ENCODE assay signal across 9 cellular contexts in the genomic region with DNA sequence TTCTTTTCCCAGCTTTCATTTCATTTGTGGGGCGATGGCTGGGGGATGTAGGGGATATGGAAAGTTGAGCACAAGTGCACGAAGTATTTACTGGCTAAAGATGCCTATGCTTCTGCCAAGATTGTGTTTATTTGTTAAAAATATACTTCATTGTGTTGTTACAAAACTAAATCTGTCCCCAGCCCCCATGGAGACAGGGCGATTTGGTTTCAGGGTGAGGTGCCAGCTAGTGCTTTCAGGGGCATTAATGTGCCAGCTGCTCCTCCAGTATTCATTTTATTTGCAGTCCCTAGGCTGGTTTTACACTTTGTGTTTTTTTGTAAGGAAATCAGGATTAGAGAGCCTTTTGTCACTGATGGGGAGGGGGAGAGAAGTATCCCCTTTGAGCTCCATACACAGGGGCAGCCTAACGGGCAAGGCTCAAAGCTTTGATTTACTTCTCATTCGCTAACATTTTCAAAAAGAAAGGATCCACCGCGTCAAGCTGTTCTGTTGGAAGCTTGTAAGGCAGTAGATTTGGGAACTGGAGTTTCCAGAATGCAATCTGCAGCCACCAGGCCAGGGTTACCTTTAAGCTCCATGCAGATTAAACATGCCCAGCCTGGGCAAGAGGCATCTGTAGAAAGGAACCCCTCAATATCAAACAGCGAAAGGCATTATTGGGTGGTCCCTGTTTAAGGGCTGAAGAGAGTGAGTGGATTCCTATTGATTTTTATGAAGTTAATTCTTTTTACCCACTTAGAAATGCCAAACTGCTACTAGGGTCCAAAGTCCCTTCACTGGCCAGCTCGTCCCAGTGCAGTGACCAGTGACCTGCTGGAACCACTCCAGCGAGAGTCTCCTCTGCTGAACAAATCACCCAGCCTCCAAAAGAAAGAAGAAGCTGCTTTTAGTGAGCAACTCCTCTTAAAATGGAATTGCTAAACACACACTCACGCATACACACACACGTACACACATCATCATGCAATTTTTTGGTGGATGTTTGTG.
DNase-seq lines count a peak whose midpoint lies in the region; ATAC-seq and TF ChIP-seq lines count a peak whose summit lies in the region.
"Had no signal": no experiment of that assay in that cellular context is flagged by ENCODE, and none has a peak within 500 bp of the region (broad histone marks: within the 10 kb centered on the region; RNA-seq: fewer than 3 reads in every experiment).

No MANE protein-coding gene starts in this region.

- H3K4me1 ChIP-seq in osteoblast (ENCODE audit: insufficient read depth, low read length): peaks cover 17% of the 10 kb centered on the region

- H3K79me2 ChIP-seq in osteoblast (ENCODE audit: insufficient read depth, low read length): no peaks in the 10 kb centered on the region

- H3K4me1 Mint-ChIP-seq in CD14-positive monocyte: peaks cover 49% of the 10 kb centered on the region
- H3K4me1 Mint-ChIP-seq in dendritic cell treated with granulocyte-macrophage colony-stimulating factor and Interleukin-4, amounts not matched to agents 40 ng/mL and 50 ng/mL, for 4 days (ENCODE audit: low read depth): peaks cover 49% of the 10 kb centered on the region

- no peak overlapping the region for H3K27ac ChIP-seq in osteoblast (ENCODE audit: low read depth, low read length)

- peaks cover 0 to 2% of the 10 kb centered on the region in 2 donors for H3K36me3 Mint-ChIP-seq in CD14-positive monocyte
- H3K36me3 Mint-ChIP-seq in dendritic cell treated with granulocyte-macrophage colony-stimulating factor and Interleukin-4, amounts not matched to agents 40 ng/mL and 50 ng/mL, for 4 days (ENCODE audit: low read depth): no peaks in the 10 kb centered on the region

- peak overlapping the region; percentile 26 for H3K4me2 ChIP-seq in osteoblast (ENCODE audit: insufficient read depth, low read length)

- TF ChIP-seq CTCF in CD14-positive monocyte (IDR thresholded peaks at IDR 0.05): no peak
- no peak for TF ChIP-seq CTCF in osteoblast (IDR thresholded peaks at IDR 0.05; ENCODE audit: extremely low read depth, low read depth, low read length)

- peak overlapping the region; percentile 76 for H2AFZ ChIP-seq in osteoblast (ENCODE audit: low read length)

- H4K20me1 ChIP-seq in osteoblast (ENCODE audit: insufficient read depth, low read length): no peaks in the 10 kb centered on the region

- H3K4me3 ChIP-seq in osteoblast (ENCODE audit: insufficient read depth, low read length): no peak overlapping the region

- peak overlapping the region; percentile 86 to 100 (median 99) for H3K27ac Mint-ChIP-seq in CD14-positive monocyte
- H3K27ac Mint-ChIP-seq in dendritic cell treated with granulocyte-macrophage colony-stimulating factor and Interleukin-4, amounts not matched to agents 40 ng/mL and 50 ng/mL, for 4 days: peak overlapping the region; percentile 95

- DNase-seq in CD14-positive monocyte (ENCODE audit: low spot score) (peak; percentile 80), NCI-H1092 treated with DMSO at 0.1 percent for 48 hours (lab: John Stamatoyannopoulos, UW) (peak; percentile 84), osteoblast (ENCODE audit: insufficient read length, low spot score, missing footprints) (no peak), NCI-H526 treated with DMSO at 0.1 percent for 48 hours (lab: John Stamatoyannopoulos, UW) (no peak), HPDE6-E6E7 (ENCODE audit: extremely low spot score) (no peak)
- DNase-seq: amniotic stem cell had no signal

- no peak overlapping the region for H3K4me3 Mint-ChIP-seq in CD14-positive monocyte
- no peak overlapping the region for H3K4me3 Mint-ChIP-seq in dendritic cell treated with granulocyte-macrophage colony-stimulating factor and Interleukin-4, amounts not matched to agents 40 ng/mL and 50 ng/mL, for 4 days

- ATAC-seq in HG03342 (IDR thresholded peaks at IDR 0.05; ENCODE audit: unreplicated experiment) (no peak), HG03460 (IDR thresholded peaks at IDR 0.05; ENCODE audit: unreplicated experiment) (no peak)

- intact Hi-C loops in CD14-positive monocyte (cut with micrococcal nuclease): loop anchor here (5.0 to 10.0 kb wide), 8 partner anchors 33 to 1341 kb away; no protein-coding TSS in a partner anchor
- intact Hi-C loops in dendritic cell treated with granulocyte-macrophage colony-stimulating factor and Interleukin-4, amounts not matched to agents 40 ng/mL and 50 ng/mL, for 4 days (cut with micrococcal nuclease): loop anchor here (2.0 to 10.0 kb wide), 2 partner anchors 65 to 69 kb away; no protein-coding TSS in a partner anchor

- peaks cover 0 to 3% (median 0%) of the 10 kb centered on the region in 7 donors for H3K9me3 Mint-ChIP-seq in CD14-positive monocyte
- no peaks in the 10 kb centered on the region for H3K9me3 Mint-ChIP-seq in dendritic cell treated with granulocyte-macrophage colony-stimulating factor and Interleukin-4, amounts not matched to agents 40 ng/mL and 50 ng/mL, for 4 days

- no peaks in the 10 kb centered on the region for H3K9me3 ChIP-seq in osteoblast (ENCODE audit: low read depth, low read length)

- H3K27me3 Mint-ChIP-seq in CD14-positive monocyte (ENCODE audit: low read depth in 3 of 3): peaks cover 0 to 3% (median 0%) of the 10 kb centered on the region in 3 donors
- H3K27me3 Mint-ChIP-seq in dendritic cell treated with granulocyte-macrophage colony-stimulating factor and Interleukin-4, amounts not matched to agents 40 ng/mL and 50 ng/mL, for 4 days: no peaks in the 10 kb centered on the region

- no peaks in the 10 kb centered on the region for H3K36me3 ChIP-seq in osteoblast (ENCODE audit: insufficient read depth, low read length)

- no peaks in the 10 kb centered on the region for H3K27me3 ChIP-seq in osteoblast (ENCODE audit: insufficient read depth, low read length)

Comparison
In these comparisons a context has a peak if more than half of its experiments do, and no peak if none do; other contexts are left out.
1. DNase-seq: peak in CD14-positive monocyte (single experiment) and NCI-H1092 treated with DMSO at 0.1 percent for 48 hours (single experiment); none in osteoblast (single experiment), NCI-H526 treated with DMSO at 0.1 percent for 48 hours (single experiment) and HPDE6-E6E7 (single experiment).